Comparison of ENCODE assay signal across 21 cellular contexts in genomic region chr12:52824741-52825410, GRCh38. TPM values are rescaled to one million over a fixed set of nuclear protein-coding genes. Genes with fewer than 3 reads are reported as not detected.
DNase-seq lines count a peak whose midpoint lies in the region; ATAC-seq, FAIRE-seq and TF ChIP-seq lines count a peak whose summit lies in the region.
"Had no signal": no experiment of that assay in that cellular context is flagged by ENCODE, and none has a peak within 500 bp of the region (broad histone marks: within the 10 kb centered on the region; RNA-seq: fewer than 3 reads in every experiment).

No MANE protein-coding gene starts in this region.

- ATAC-seq in aorta (ENCODE audit: low FRiP score) (no peak), HG03520 (IDR thresholded peaks at IDR 0.05; ENCODE audit: unreplicated experiment) (no peak)

- TF ChIP-seq EP300 in H1 (IDR thresholded peaks at IDR 0.05; ENCODE audit: borderline replicate concordance in 1 of 2, low read depth in 2 of 2, low read length in 2 of 2), result no peak

- no peak for TF ChIP-seq POLR2A in H1 (IDR thresholded peaks at IDR 0.05; ENCODE audit: control extremely low read depth in 1 of 2, low read depth in 2 of 2, low read length in 2 of 2)

- no peak overlapping the region for H3K4me2 ChIP-seq in H1 (ENCODE audit: insufficient read depth in 1 of 2, low read depth in 2 of 2, low read length in 2 of 2)
- H3K4me2 ChIP-seq in trophoblast cell (ENCODE audit: low read length), result no peak overlapping the region

- no peak overlapping the region for H2BK20ac ChIP-seq in H1 (ENCODE audit: low read length)

- no peaks in the 10 kb centered on the region for H3K79me2 ChIP-seq in H1 (ENCODE audit: control insufficient read depth in 1 of 2, insufficient read depth in 2 of 2, low read length in 2 of 2)
- no peaks in the 10 kb centered on the region for H3K79me2 ChIP-seq in trophoblast cell (ENCODE audit: control insufficient read depth, insufficient read depth, low read length, poor library complexity)

- H3K4me3 ChIP-seq in H1 (ENCODE audit: extremely low read depth in 1 of 4, insufficient read depth in 2 of 4, low read depth in 3 of 4, low read length in 4 of 4), result no peak overlapping the region
- peak overlapping the region; percentile 5 for H3K4me3 ChIP-seq in trophoblast cell (ENCODE audit: low read depth, low read length)
- no peak overlapping the region for H3K4me3 ChIP-seq in aorta (ENCODE audit: low read length in 2 of 2)
- H3K4me3 ChIP-seq: GM23248 had no signal

- H2BK15ac ChIP-seq in H1 (ENCODE audit: low read length), result 0 out of 2 replicates have a peak overlapping the region, but pooled peaks have one; percentile 84

- no peaks in the 10 kb centered on the region for H4K20me1 ChIP-seq in H1 (replicated peaks in 1 of 2; ENCODE audit: control insufficient read depth in 1 of 2, insufficient read depth in 2 of 2, low read length in 2 of 2)

- no peak overlapping the region for H3K9ac ChIP-seq in H1 (replicated peaks in 1 of 4; ENCODE audit: extremely low read depth in 1 of 4, low read depth in 3 of 4, low read length in 3 of 4)
- H3K9ac ChIP-seq in trophoblast cell (ENCODE audit: low read length), result no peak overlapping the region
- H3K9ac ChIP-seq: GM23248 had no signal

- TF ChIP-seq RAD21 in H1 (IDR thresholded peaks at IDR 0.05 in 1 of 2, conservative IDR thresholded peaks at IDR 0.05 in 1 of 2; ENCODE audit: low read depth in 2 of 2, low read length in 2 of 2), result no peak

- intact Hi-C loops in aorta (cut with DNase I), result no loop called here

- H3K4me1 ChIP-seq in H1 (replicated peaks in 1 of 4; ENCODE audit: control insufficient read depth in 3 of 4, insufficient read depth in 4 of 4, low read length in 3 of 4) (no peaks in the 10 kb centered on the region; a peak in 2 of 7 replicates), trophoblast cell (ENCODE audit: control insufficient read depth in 1 of 2, insufficient read depth in 2 of 2, low read length in 2 of 2) (peaks cover 0 to 2% of the 10 kb centered on the region in 2 experiments), aorta (ENCODE audit: control insufficient read depth in 1 of 2, insufficient read depth in 2 of 2, low read length in 2 of 2) (no peaks in the 10 kb centered on the region)

- H2BK12ac ChIP-seq in H1 (ENCODE audit: low read depth, low read length) (no peak overlapping the region; the same call in 1 of the 2 replicates), trophoblast cell (ENCODE audit: low read length) (no peak overlapping the region)

- H3K79me1 ChIP-seq in H1 (ENCODE audit: low read depth, low read length), result no peaks in the 10 kb centered on the region
- H3K79me1 ChIP-seq in trophoblast cell (ENCODE audit: low read length), result no peaks in the 10 kb centered on the region

- no peak for TF ChIP-seq CTCF in H1 (IDR thresholded peaks at IDR 0.05; ENCODE audit: control extremely low read depth in 1 of 3, insufficient read depth in 1 of 3, low read depth in 1 of 3, low read length in 3 of 3)

- no peak overlapping the region for H4K5ac ChIP-seq in H1 (ENCODE audit: insufficient read length, low read depth, low read length)

- no peak overlapping the region for H3K14ac ChIP-seq in H1 (ENCODE audit: insufficient read length)
- no peak overlapping the region for H3K14ac ChIP-seq in trophoblast cell (ENCODE audit: low read length)

- H4K8ac ChIP-seq in H1 (ENCODE audit: extremely low read depth, insufficient read depth, low read length) (no peak overlapping the region), trophoblast cell (ENCODE audit: low read depth, low read length) (no peak overlapping the region)

- H2BK5ac ChIP-seq in H1 (ENCODE audit: low read depth, low read length) (no peak overlapping the region), trophoblast cell (ENCODE audit: low read depth, low read length, poor library complexity) (no peak overlapping the region)

- POLR2A ChIA-PET in H1 (lab: Charles Lee; ENCODE audit: partially characterized antibody), result no interaction called here

- H3K4ac ChIP-seq in H1 (replicated peaks; ENCODE audit: insufficient read length, low read depth, low read length) (no peak overlapping the region), trophoblast cell (ENCODE audit: low read depth, low read length) (no peak overlapping the region)

- H2AK5ac ChIP-seq in H1 (ENCODE audit: low read depth, low read length) (no peak overlapping the region), trophoblast cell (ENCODE audit: low read length) (no peak overlapping the region)

- H3K27me3 ChIP-seq in H1 (replicated peaks in 1 of 4; ENCODE audit: control insufficient read depth in 3 of 4, extremely low read depth in 1 of 4, insufficient read depth in 3 of 4, low read length in 3 of 4) (0 out of 7 replicates have a peak, but pooled peaks cover 0 to 2% (median 0%) of the 10 kb centered on the region in 4 experiments), trophoblast cell (ENCODE audit: insufficient read depth, low read length) (no peaks in the 10 kb centered on the region), aorta (ENCODE audit: control insufficient read depth in 1 of 2, insufficient read depth in 2 of 2, low read length in 1 of 2) (no peaks in the 10 kb centered on the region)

- H2AFZ ChIP-seq in H1 (ENCODE audit: low read length) (no peak overlapping the region), trophoblast cell (ENCODE audit: insufficient read depth, low read length, poor library complexity) (no peak overlapping the region)
- H2AFZ ChIP-seq: GM23248 had no signal

- H3K27ac ChIP-seq in H1 (ENCODE audit: low read depth, low read length) (no peak overlapping the region), trophoblast cell (ENCODE audit: low read depth, low read length) (no peak overlapping the region), aorta (ENCODE audit: low read depth in 1 of 2, low read length in 2 of 2) (no peak overlapping the region)
- H3K27ac ChIP-seq: GM23248 had no signal

- FAIRE-seq in H1 (lab: Jason Lieb, UNC), result no peak
- FAIRE-seq: G401.6, GM12892 had no signal

- no peak overlapping the region for H4K91ac ChIP-seq in H1 (replicated peaks; ENCODE audit: insufficient read length, low read length)
- H4K91ac ChIP-seq in trophoblast cell (ENCODE audit: low read depth, low read length), result no peak overlapping the region

- CTCF ChIA-PET in H1 (lab: Charles Lee; ENCODE audit: partially characterized antibody), result interaction anchor here (0.7 to 1.6 kb wide), 5 partner anchors 10 to 657 kb away, joined by 4 to 6 read pairs (median 4); no protein-coding TSS in a partner anchor

- H3K36me3 ChIP-seq in H1 (ENCODE audit: control insufficient read depth in 2 of 4, insufficient read depth in 4 of 4, low read length in 3 of 4) (no peaks in the 10 kb centered on the region), trophoblast cell (ENCODE audit: control insufficient read depth in 1 of 2, insufficient read depth in 2 of 2, low read length in 2 of 2) (no peaks in the 10 kb centered on the region), aorta (ENCODE audit: control insufficient read depth in 1 of 2, insufficient read depth in 2 of 2, low read length in 1 of 2) (no peaks in the 10 kb centered on the region)

- H3K23me2 ChIP-seq in H1 (ENCODE audit: low read depth, low read length), result no peaks in the 10 kb centered on the region

- no peak overlapping the region for H3K23ac ChIP-seq in H1 (ENCODE audit: insufficient read length)
- no peak overlapping the region for H3K23ac ChIP-seq in trophoblast cell (ENCODE audit: low read length)

- H3K18ac ChIP-seq in H1 (ENCODE audit: extremely low read depth, low read length) (no peak overlapping the region), trophoblast cell (ENCODE audit: low read length) (no peak overlapping the region)

- H3K56ac ChIP-seq in H1 (replicated peaks; ENCODE audit: insufficient read length, low read depth, low read length), result no peak overlapping the region

- DNase-seq in H1 (ENCODE audit: low read depth in 1 of 2, low spot score in 2 of 2) (no peak), trophoblast cell (no peak), aorta (peak; percentile 19 to 23), NAMALWA (ENCODE audit: low spot score) (no peak), D341Med (ENCODE audit: low spot score) (no peak)
- DNase-seq: C1 segment of cervical spinal cord; Calu3; CD4-positive, alpha-beta memory T cell; COR-L47; DMS153; DND-41; GM23248; H9; HFFc6 had no signal

- H2BK120ac ChIP-seq in H1 (replicated peaks; ENCODE audit: low read depth, low read length) (no peak overlapping the region), trophoblast cell (ENCODE audit: insufficient read depth, low read length, poor library complexity) (no peak overlapping the region)

- no peak overlapping the region for H4K12ac ChIP-seq in trophoblast cell (ENCODE audit: low read depth, low read length)

- H3K9me3 ChIP-seq in H1 (ENCODE audit: insufficient read depth in 2 of 2, low read depth in 1 of 2, low read length in 1 of 2) (no peaks in the 10 kb centered on the region), trophoblast cell (ENCODE audit: insufficient read depth, low read depth, low read length) (no peaks in the 10 kb centered on the region), aorta (ENCODE audit: control insufficient read depth, low read length) (no peaks in the 10 kb centered on the region)

- 85% methylated on average over 5 of the region's 5 CpGs; no CpG with 5 or more reads in 1 of the 2 experiments for WGBS in H1 (ENCODE audit: extremely low coverage in 1 of 2, insufficient coverage in 1 of 2, insufficient read length in 1 of 2, insufficient replicate concordance in 2 of 2, low coverage in 1 of 2, low lambda C conversion rate in 2 of 2, missing lambda C conversion rate in 1 of 2), 2 experiments
- no CpG with 5 or more reads among the region's 5 CpGs for WGBS in trophoblast cell (ENCODE audit: extremely low coverage, insufficient coverage, insufficient read length)
- 91 to 95% methylated on average over 5 of the region's 5 CpGs for WGBS in aorta, 2 donors

RNA-seq across cellular contexts. Expression of gene KRT79, which starts 9.2 kb away (rescaled TPM):
- total RNA-seq in H1 (2021; fragmentation: NEBNext Ultra II Directional; extraction: Animal tissue kit (Norgen Biotek cat#: 25700)), result not detected in 2 replicates
- not detected in 2 replicates for polyA plus RNA-seq in H1 (2011; rRNA removed)
- not detected for polyA plus RNA-seq in H1 (2011; cell fraction: cytosol; rRNA removed)
- not detected for polyA plus RNA-seq in H1 (2011; cell fraction: nucleus; rRNA removed)
- not detected in 4 replicates for polyA plus RNA-seq in H1 (2012, experiment 1 of 2)
- not detected for polyA plus RNA-seq in H1 (2012, experiment 2 of 2)
- polyA plus RNA-seq in H1 (2013, experiment 1 of 2), result not detected
- polyA plus RNA-seq in H1 (2013, experiment 2 of 2), result not detected
- polyA minus RNA-seq in H1 (2011; rRNA and poly(A)+ RNA removed), result not detected in 2 replicates
- not detected for polyA minus RNA-seq in H1 (2011; cell fraction: cytosol; rRNA and poly(A)+ RNA removed)
- not detected for polyA minus RNA-seq in H1 (2011; cell fraction: nucleus; rRNA and poly(A)+ RNA removed)
- polyA plus RNA-seq in trophoblast cell (2013), result not detected in 2 replicates
- total RNA-seq in aorta, result not detected
- not detected for polyA plus RNA-seq in aorta
- total RNA-seq: A673; Calu3; CD4-positive, alpha-beta memory T cell; GM23248; H4; H9; HFFc6 had no signal
- polyA plus RNA-seq: BJ; CD4-positive, alpha-beta memory T cell had no signal

RNA-seq across cellular contexts. Expression of gene KRT4, which starts 11.0 kb away (rescaled TPM):
- total RNA-seq in H1 (2021; fragmentation: NEBNext Ultra II Directional; extraction: Animal tissue kit (Norgen Biotek cat#: 25700)), result not detected in 2 replicates
- polyA plus RNA-seq in H1 (2011; rRNA removed), result 0.06 TPM in 1 of 2 replicates, not detected in the other
- polyA plus RNA-seq in H1 (2011; cell fraction: cytosol; rRNA removed), result not detected
- polyA plus RNA-seq in H1 (2011; cell fraction: nucleus; rRNA removed), result not detected
- polyA plus RNA-seq in H1 (2012, experiment 1 of 2), result not detected in 4 replicates
- not detected for polyA plus RNA-seq in H1 (2012, experiment 2 of 2)
- 0.02 TPM for polyA plus RNA-seq in H1 (2013, experiment 1 of 2)
- polyA plus RNA-seq in H1 (2013, experiment 2 of 2), result not detected
- not detected in 2 replicates for polyA minus RNA-seq in H1 (2011; rRNA and poly(A)+ RNA removed)
- not detected for polyA minus RNA-seq in H1 (2011; cell fraction: cytosol; rRNA and poly(A)+ RNA removed)
- not detected for polyA minus RNA-seq in H1 (2011; cell fraction: nucleus; rRNA and poly(A)+ RNA removed)
- polyA plus RNA-seq in trophoblast cell (2013), result not detected in 2 replicates
- not detected for total RNA-seq in aorta
- 1 to 10 TPM; 3.9 to 4.6 TPM for polyA plus RNA-seq in aorta
- total RNA-seq: A172; A673; Calu3; CD4-positive, alpha-beta memory T cell; H4; H9 had no signal
- polyA plus RNA-seq: CD4-positive, alpha-beta memory T cell; GM23248 had no signal

RNA-seq across cellular contexts. Expression of gene KRT78, which starts 23.9 kb away (rescaled TPM):
- not detected in 2 replicates for total RNA-seq in H1 (2021; fragmentation: NEBNext Ultra II Directional; extraction: Animal tissue kit (Norgen Biotek cat#: 25700))
- polyA plus RNA-seq in H1 (2011; rRNA removed) (not detected in 2 replicates), aorta (1 to 10 TPM in 1 of 2 donors, under 1 TPM in 1; 0.10 to 2.0 TPM)
- not detected for polyA plus RNA-seq in H1 (2011; cell fraction: cytosol; rRNA removed)
- polyA plus RNA-seq in H1 (2011; cell fraction: nucleus; rRNA removed), result not detected
- not detected in 4 replicates for polyA plus RNA-seq in H1 (2012, experiment 1 of 2)
- not detected for polyA plus RNA-seq in H1 (2012, experiment 2 of 2)
- not detected for polyA plus RNA-seq in H1 (2013, experiment 1 of 2)
- not detected for polyA plus RNA-seq in H1 (2013, experiment 2 of 2)
- not detected in 2 replicates for polyA minus RNA-seq in H1 (2011; rRNA and poly(A)+ RNA removed)
- not detected for polyA minus RNA-seq in H1 (2011; cell fraction: cytosol; rRNA and poly(A)+ RNA removed)
- not detected for polyA minus RNA-seq in H1 (2011; cell fraction: nucleus; rRNA and poly(A)+ RNA removed)
- polyA plus RNA-seq in trophoblast cell (2013), result 0.10 TPM in 1 of 2 replicates, not detected in the other
- total RNA-seq in aorta, result not detected
- total RNA-seq: A172; A673; CD4-positive, alpha-beta memory T cell; GM23248; H4; H9 had no signal
- polyA plus RNA-seq: BJ; CD4-positive, alpha-beta memory T cell; GM23248 had no signal

RNA-seq across cellular contexts. Expression of gene KRT3, which starts 29.0 kb away (rescaled TPM):
- total RNA-seq in H1 (2021; fragmentation: NEBNext Ultra II Directional; extraction: Animal tissue kit (Norgen Biotek cat#: 25700)), result not detected in 2 replicates
- polyA plus RNA-seq in H1 (2011; rRNA removed), result not detected in 2 replicates
- polyA plus RNA-seq in H1 (2011; cell fraction: cytosol; rRNA removed), result 0.03 TPM
- polyA plus RNA-seq in H1 (2011; cell fraction: nucleus; rRNA removed), result not detected
- not detected in 4 replicates for polyA plus RNA-seq in H1 (2012, experiment 1 of 2)
- not detected for polyA plus RNA-seq in H1 (2012, experiment 2 of 2)
- polyA plus RNA-seq in H1 (2013, experiment 1 of 2), result not detected
- not detected for polyA plus RNA-seq in H1 (2013, experiment 2 of 2)
- not detected in 2 replicates for polyA minus RNA-seq in H1 (2011; rRNA and poly(A)+ RNA removed)
- not detected for polyA minus RNA-seq in H1 (2011; cell fraction: cytosol; rRNA and poly(A)+ RNA removed)
- polyA minus RNA-seq in H1 (2011; cell fraction: nucleus; rRNA and poly(A)+ RNA removed), result not detected
- polyA plus RNA-seq in trophoblast cell (2013), result not detected in 2 replicates
- total RNA-seq in aorta, result not detected
- not detected for polyA plus RNA-seq in aorta
- total RNA-seq: A172; A673; Calu3; CD4-positive, alpha-beta memory T cell; GM23248; H4; H9; HFFc6 had no signal
- polyA plus RNA-seq: BJ; CD4-positive, alpha-beta memory T cell; GM23248 had no signal

RNA-seq across cellular contexts. Expression of gene KRT76, which starts 47.7 kb away (rescaled TPM):
- not detected in 2 replicates for total RNA-seq in H1 (2021; fragmentation: NEBNext Ultra II Directional; extraction: Animal tissue kit (Norgen Biotek cat#: 25700))
- polyA plus RNA-seq in H1 (2011; rRNA removed), result not detected in 2 replicates
- polyA plus RNA-seq in H1 (2011; cell fraction: cytosol; rRNA removed), result not detected
- polyA plus RNA-seq in H1 (2011; cell fraction: nucleus; rRNA removed), result not detected
- not detected in 4 replicates for polyA plus RNA-seq in H1 (2012, experiment 1 of 2)
- not detected for polyA plus RNA-seq in H1 (2012, experiment 2 of 2)
- not detected for polyA plus RNA-seq in H1 (2013, experiment 1 of 2)
- polyA plus RNA-seq in H1 (2013, experiment 2 of 2), result not detected
- polyA minus RNA-seq in H1 (2011; rRNA and poly(A)+ RNA removed), result not detected in 2 replicates
- polyA minus RNA-seq in H1 (2011; cell fraction: cytosol; rRNA and poly(A)+ RNA removed), result not detected
- not detected for polyA minus RNA-seq in H1 (2011; cell fraction: nucleus; rRNA and poly(A)+ RNA removed)
- not detected in 2 replicates for polyA plus RNA-seq in trophoblast cell (2013)
- not detected for total RNA-seq in aorta
- not detected for polyA plus RNA-seq in aorta
- total RNA-seq: A172; A673; Calu3; CD4-positive, alpha-beta memory T cell; GM23248; H4; H9; HFFc6 had no signal
- polyA plus RNA-seq: BJ; CD4-positive, alpha-beta memory T cell; GM23248 had no signal

Comparison
In these comparisons a context has a peak if more than half of its experiments do, and no peak if none do; other contexts are left out.
1. DNase-seq: peak in aorta (2 of 2); none in H1 (0 of 2), trophoblast cell (0 of 2), NAMALWA (single experiment) and D341Med (single experiment).